In genomic region chr2:88857951-88858406, GRCh38 we compare ENCODE assay signal across 10 cellular contexts.
A peak's percentile ranks its signal among the peaks of the same experiment; 100 is the strongest.
DNase-seq lines count a peak whose midpoint lies in the region; ATAC-seq and TF ChIP-seq lines count a peak whose summit lies in the region.
"Had no signal": no experiment of that assay in that cellular context is flagged by ENCODE, and none has a peak within 500 bp of the region (broad histone marks: within the 10 kb centered on the region; RNA-seq: fewer than 3 reads in every experiment).

No MANE protein-coding gene starts in this region.

- H3K27ac ChIP-seq in BLaER1: peak overlapping the region; percentile 80
- no peak overlapping the region for H3K27ac ChIP-seq in RWPE1

- peaks cover 88% of the 10 kb centered on the region for H3K4me1 ChIP-seq in BLaER1

- H3K36me3 ChIP-seq in BLaER1: peaks cover 28% of the 10 kb centered on the region

- peak overlapping the region; percentile 76 for H3K4me2 ChIP-seq in BLaER1

- peak; percentile 14 for DNase-seq in LHCN-M2 (ENCODE audit: low read depth)
- DNase-seq in fibroblast of the aortic adventitia (ENCODE audit: low read depth): peak; percentile 26
- no peak for DNase-seq in head of caudate nucleus
- no peak for DNase-seq in RWPE1 (ENCODE audit: low spot score)
- no peak for DNase-seq in NCI-H526 treated with DMSO at 0.1 percent for 48 hours (lab: John Stamatoyannopoulos, UW)
- DNase-seq: DMS79, NCI-H748 treated with DMSO at 0.1 percent for 48 hours had no signal

- peak overlapping the region; percentile 36; the same call in 1 of the 2 replicates for H3K4me3 ChIP-seq in BLaER1
- no peak overlapping the region for H3K4me3 ChIP-seq in fibroblast of the aortic adventitia (ENCODE audit: low read depth, low read length)

- no peaks in the 10 kb centered on the region for H4K20me1 ChIP-seq in BLaER1

- POLR2A ChIA-PET in RWPE1 (lab: Yijun Ruan, JAX; ENCODE audit: low non-redundant PET): no interaction called here

- H3K27me3 ChIP-seq in BLaER1: no peaks in the 10 kb centered on the region

- peak overlapping the region; percentile 25 for H3K9ac ChIP-seq in BLaER1

- peak; percentile 12 for ATAC-seq in GM19468 (IDR thresholded peaks at IDR 0.05; ENCODE audit: extremely low read depth, unreplicated experiment)
- ATAC-seq in GM19328 (IDR thresholded peaks at IDR 0.05; ENCODE audit: unreplicated experiment): no peak

- TF ChIP-seq CTCF in fibroblast of the aortic adventitia (IDR thresholded peaks at IDR 0.05; ENCODE audit: insufficient read depth, low read length) (no peak), RWPE1 (conservative IDR thresholded peaks at IDR 0.05; ENCODE audit: low read depth) (no peak)

- intact Hi-C loops in head of caudate nucleus (cut with DNase I): no loop called here

- H3K9me3 ChIP-seq in BLaER1: peaks cover 13% of the 10 kb centered on the region

- CTCF ChIA-PET in RWPE1 (lab: Yijun Ruan, JAX): interaction anchor here (0.5 kb wide), 1 partner anchor 13 kb away, joined by 3 read pairs; no protein-coding TSS in a partner anchor

Comparison
In these comparisons a context has a peak if more than half of its experiments do, and no peak if none do; other contexts are left out.
1. DNase-seq: peak in LHCN-M2 (single experiment) and fibroblast of the aortic adventitia (single experiment); none in head of caudate nucleus (0 of 42), RWPE1 (single experiment) and NCI-H526 treated with DMSO at 0.1 percent for 48 hours (single experiment).